ENCODE assay signal across 18 cellular contexts in genomic region chr5:125151150-125151932, GRCh38.
A peak's percentile ranks its signal among the peaks of the same experiment; 100 is the strongest.
DNase-seq lines count a peak whose midpoint lies in the region; ATAC-seq and TF ChIP-seq lines count a peak whose summit lies in the region.
"Had no signal": no experiment of that assay in that cellular context is flagged by ENCODE, and none has a peak within 500 bp of the region (broad histone marks: within the 10 kb centered on the region; RNA-seq: fewer than 3 reads in every experiment).

No MANE protein-coding gene starts in this region.

- H3K36me3 Mint-ChIP-seq in progenitor cell of endocrine pancreas (ENCODE audit: insufficient read depth), result no peaks in the 10 kb centered on the region
- no peaks in the 10 kb centered on the region for H3K36me3 Mint-ChIP-seq in activated CD4-positive, alpha-beta memory T cell treated with anti-CD3 and anti-CD28 coated beads for 36 hours
- H3K36me3 Mint-ChIP-seq: activated naive CD4-positive, alpha-beta T cell treated with anti-CD3 and anti-CD28 coated beads, Interleukin-2, amount 50 U/mL, for 24 hours had no signal

- H3K4me3 Mint-ChIP-seq in progenitor cell of endocrine pancreas (ENCODE audit: low read depth), result no peak overlapping the region
- no peak overlapping the region for H3K4me3 Mint-ChIP-seq in activated CD4-positive, alpha-beta memory T cell treated with anti-CD3 and anti-CD28 coated beads for 36 hours
- H3K4me3 Mint-ChIP-seq: activated CD8-positive, alpha-beta T cell treated with anti-CD3 and anti-CD28 coated beads, Interleukin-2, amount 10 ng/mL, durations not matched to agents 7 days and 5 days; activated naive CD4-positive, alpha-beta T cell treated with anti-CD3 and anti-CD28 coated beads, Interleukin-2, amount 50 U/mL, for 24 hours; stimulated activated naive CD8-positive, alpha-beta T cell treated with anti-CD3 and anti-CD28 coated beads, Interleukin-15, Interleukin-2, amounts not matched to agents 100 ng/mL and 50 ng/mL, for 24 hours had no signal

- H3K9me3 ChIP-seq in adipocyte (ENCODE audit: control insufficient read depth, low read length), result no peaks in the 10 kb centered on the region
- H3K9me3 ChIP-seq in testis, result no peaks in the 10 kb centered on the region
- H3K9me3 ChIP-seq: heart right ventricle, pancreas had no signal

- TF ChIP-seq CTCF in progenitor cell of endocrine pancreas (IDR thresholded peaks at IDR 0.05; ENCODE audit: unreplicated experiment), result no peak
- TF ChIP-seq CTCF in testis (IDR thresholded peaks at IDR 0.05), result no peak

- no peak for TF ChIP-seq POLR2A in testis (IDR thresholded peaks at IDR 0.05)

- H3K4me3 ChIP-seq in adipocyte (ENCODE audit: low read length), result no peak overlapping the region
- no peak overlapping the region for H3K4me3 ChIP-seq in testis
- H3K4me3 ChIP-seq: heart right ventricle, pancreas had no signal

- H3K36me3 ChIP-seq in adipocyte (ENCODE audit: control insufficient read depth, insufficient read depth, low read length, severe bottlenecking), result no peaks in the 10 kb centered on the region
- no peaks in the 10 kb centered on the region for H3K36me3 ChIP-seq in testis (ENCODE audit: low read depth, missing control alignments)
- H3K36me3 ChIP-seq: heart right ventricle, pancreas had no signal

- H3K4me1 ChIP-seq in adipocyte (ENCODE audit: control insufficient read depth, insufficient read depth, low read length), result peaks cover 46% of the 10 kb centered on the region
- H3K4me1 ChIP-seq in testis, result no peaks in the 10 kb centered on the region
- H3K4me1 ChIP-seq: pancreas had no signal

- H3K27me3 Mint-ChIP-seq in progenitor cell of endocrine pancreas, result no peaks in the 10 kb centered on the region
- no peaks in the 10 kb centered on the region for H3K27me3 Mint-ChIP-seq in activated CD4-positive, alpha-beta memory T cell treated with anti-CD3 and anti-CD28 coated beads for 36 hours
- H3K27me3 Mint-ChIP-seq: activated naive CD4-positive, alpha-beta T cell treated with anti-CD3 and anti-CD28 coated beads, Interleukin-2, amount 50 U/mL, for 24 hours; stimulated activated naive CD8-positive, alpha-beta T cell treated with anti-CD3 and anti-CD28 coated beads, Interleukin-15, Interleukin-2, amounts not matched to agents 100 ng/mL and 50 ng/mL, for 24 hours had no signal

- H3K27ac ChIP-seq in testis, result no peak overlapping the region
- H3K27ac ChIP-seq: heart right ventricle, pancreas had no signal

- POLR2A ChIA-PET in activated CD4-positive, alpha-beta memory T cell treated with anti-CD3 and anti-CD28 coated beads for 36 hours (lab: Charles Lee), result no interaction called here

- no peak for DNase-seq in adipocyte (ENCODE audit: low read depth)
- DNase-seq in progenitor cell of endocrine pancreas (ENCODE audit: low spot score, unreplicated experiment), result no peak
- no peak for DNase-seq in NAMALWA (ENCODE audit: low spot score)
- no peak for DNase-seq in activated CD4-positive, alpha-beta memory T cell treated with anti-CD3 and anti-CD28 coated beads for 36 hours
- no peak for DNase-seq in testis
- DNase-seq: activated CD4-positive, CD25-positive, alpha-beta regulatory T cell; activated CD8-positive, alpha-beta T cell treated with anti-CD3 and anti-CD28 coated beads, Interleukin-2, amount 10 ng/mL, durations not matched to agents 7 days and 5 days; activated T-cell treated with anti-CD3 and anti-CD28 coated beads, Interleukin-2, amount 50 U/mL, for 48 hours; heart right ventricle; NCI-H1436; NCI-H526 treated with DMSO at 0.1 percent for 48 hours; pancreas had no signal

- WGBS in testis, 2 donors, result 51 to 70% methylated on average over 4 of the region's 4 CpGs

- H3K27ac Mint-ChIP-seq in progenitor cell of endocrine pancreas, result peak overlapping the region; percentile 74
- no peak overlapping the region for H3K27ac Mint-ChIP-seq in activated CD4-positive, alpha-beta memory T cell treated with anti-CD3 and anti-CD28 coated beads for 36 hours
- H3K27ac Mint-ChIP-seq: activated CD8-positive, alpha-beta T cell treated with anti-CD3 and anti-CD28 coated beads, Interleukin-2, amount 10 ng/mL, durations not matched to agents 7 days and 5 days; activated naive CD4-positive, alpha-beta T cell treated with anti-CD3 and anti-CD28 coated beads, Interleukin-2, amount 50 U/mL, for 24 hours; stimulated activated naive CD8-positive, alpha-beta T cell treated with anti-CD3 and anti-CD28 coated beads, Interleukin-15, Interleukin-2, amounts not matched to agents 100 ng/mL and 50 ng/mL, for 24 hours had no signal

- CTCF ChIA-PET in activated CD4-positive, alpha-beta memory T cell treated with anti-CD3 and anti-CD28 coated beads for 36 hours (lab: Charles Lee), result interaction anchor here (0.6 kb wide), 1 partner anchor 1481 kb away, joined by 3 read pairs; no protein-coding TSS in a partner anchor

- peaks cover 30% of the 10 kb centered on the region for H3K4me1 Mint-ChIP-seq in progenitor cell of endocrine pancreas (ENCODE audit: low read depth)
- H3K4me1 Mint-ChIP-seq in activated CD4-positive, alpha-beta memory T cell treated with anti-CD3 and anti-CD28 coated beads for 36 hours (ENCODE audit: low read depth), result no peaks in the 10 kb centered on the region
- H3K4me1 Mint-ChIP-seq: activated naive CD4-positive, alpha-beta T cell treated with anti-CD3 and anti-CD28 coated beads, Interleukin-2, amount 50 U/mL, for 24 hours had no signal

- intact Hi-C loops in activated CD4-positive, alpha-beta memory T cell treated with anti-CD3 and anti-CD28 coated beads for 36 hours (cut with micrococcal nuclease), result no loop called here
- intact Hi-C loops in testis (cut with DNase I; ENCODE audit: low total_unique reads), result no loop called here

- H3K27me3 ChIP-seq in adipocyte (replicated peaks; ENCODE audit: control insufficient read depth, insufficient read depth, low read length), result no peaks in the 10 kb centered on the region
- H3K27me3 ChIP-seq in testis, result no peaks in the 10 kb centered on the region
- H3K27me3 ChIP-seq: heart right ventricle, pancreas had no signal

- H3K9me3 Mint-ChIP-seq in progenitor cell of endocrine pancreas (ENCODE audit: low read depth), result no peaks in the 10 kb centered on the region
- H3K9me3 Mint-ChIP-seq in activated CD4-positive, alpha-beta memory T cell treated with anti-CD3 and anti-CD28 coated beads for 36 hours, result no peaks in the 10 kb centered on the region
- H3K9me3 Mint-ChIP-seq: stimulated activated naive CD8-positive, alpha-beta T cell treated with anti-CD3 and anti-CD28 coated beads, Interleukin-15, Interleukin-2, amounts not matched to agents 100 ng/mL and 50 ng/mL, for 24 hours had no signal

- ATAC-seq in GM18868 (IDR thresholded peaks at IDR 0.05; ENCODE audit: unreplicated experiment) (peak; percentile 18), HG02884 (IDR thresholded peaks at IDR 0.05; ENCODE audit: unreplicated experiment) (peak; percentile 16), GM19397 (IDR thresholded peaks at IDR 0.05; ENCODE audit: unreplicated experiment) (no peak)
- ATAC-seq: activated CD8-positive, alpha-beta T cell treated with anti-CD3 and anti-CD28 coated beads, Interleukin-2, amount 10 ng/mL, durations not matched to agents 7 days and 5 days; heart right ventricle; HepG2; pancreas had no signal

- H3K9ac ChIP-seq in adipocyte (ENCODE audit: low read length), result peak overlapping the region; percentile 70
